In the genomic region with DNA sequence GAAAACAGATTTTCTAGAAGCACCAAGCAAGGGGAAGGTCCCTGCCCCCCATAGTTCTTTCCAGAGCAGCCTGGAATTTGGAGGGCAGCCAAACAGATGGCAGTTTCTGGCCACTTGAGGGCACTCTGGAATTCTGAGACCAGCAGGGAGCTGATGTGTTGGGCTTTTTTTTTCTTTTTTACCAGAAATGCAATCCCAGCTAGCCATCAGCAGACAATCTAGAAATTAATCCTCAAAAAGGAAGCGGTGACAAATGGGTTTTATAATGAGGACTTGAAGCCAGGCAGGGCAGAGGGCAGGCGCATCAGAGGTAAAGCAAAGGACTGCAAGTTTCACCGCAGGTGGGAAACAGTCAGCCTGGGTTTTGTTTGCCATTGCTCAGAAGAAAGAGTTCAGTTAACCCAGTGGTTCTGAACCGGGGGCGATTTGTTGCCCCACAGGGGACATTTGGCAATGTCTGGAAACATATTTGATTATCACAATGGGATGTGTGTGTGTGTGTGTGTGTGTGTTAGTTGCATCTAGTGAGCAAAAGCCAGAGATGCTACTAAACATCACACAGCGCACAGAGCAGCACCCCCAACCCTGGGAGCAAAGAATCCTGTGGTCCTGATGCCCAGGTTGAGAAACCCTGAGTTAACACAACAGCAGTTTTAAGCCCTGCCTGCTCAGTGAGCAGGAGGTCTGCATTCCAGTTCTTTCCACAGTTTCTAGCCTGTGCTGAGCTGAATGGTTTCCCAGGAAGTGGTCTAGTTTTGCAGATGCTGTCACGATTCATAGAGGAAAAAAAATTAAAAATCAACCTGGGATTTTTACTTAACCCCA, we compare ENCODE assay signal across 8 cellular contexts.
DNase-seq lines count a peak whose midpoint lies in the region; ATAC-seq and TF ChIP-seq lines count a peak whose summit lies in the region.

No MANE protein-coding gene starts in this region.

- H3K27ac ChIP-seq in liver (ENCODE audit: low read depth in 1 of 2, low read length in 2 of 2), result no peak overlapping the region

- no peaks in the 10 kb centered on the region for H3K9me3 Mint-ChIP-seq in activated naive CD8-positive, alpha-beta T cell treated with anti-CD3 and anti-CD28 coated beads, Interleukin-2, amount 50 U/mL, for 24 hours
- H3K9me3 Mint-ChIP-seq in activated naive CD8-positive, alpha-beta T cell treated with anti-CD3 and anti-CD28 coated beads for 36 hours, result no peaks in the 10 kb centered on the region

- no peak overlapping the region for H3K27ac Mint-ChIP-seq in activated naive CD8-positive, alpha-beta T cell treated with anti-CD3 and anti-CD28 coated beads, Interleukin-2, amount 50 U/mL, for 24 hours
- no peak overlapping the region for H3K27ac Mint-ChIP-seq in activated naive CD8-positive, alpha-beta T cell treated with anti-CD3 and anti-CD28 coated beads for 36 hours

- ATAC-seq in activated naive CD8-positive, alpha-beta T cell treated with anti-CD3 and anti-CD28 coated beads, Interleukin-2, amount 50 U/mL, for 24 hours, result peak; percentile 59

- peaks cover 0 to 10% (median 6%) of the 10 kb centered on the region in 4 donors for H3K4me1 ChIP-seq in liver (ENCODE audit: control insufficient read depth in 4 of 4, insufficient read depth in 4 of 4, low read length in 3 of 4)

- H3K4me3 ChIP-seq in MG63, result no peak overlapping the region
- H3K4me3 ChIP-seq in liver (ENCODE audit: low read depth in 1 of 3, low read length in 3 of 3), result no peak overlapping the region

- WGBS in liver, result 26% methylated on average over 7 of the region's 7 CpGs

- no peak overlapping the region for H3K9ac ChIP-seq in liver (ENCODE audit: low read depth in 1 of 2, low read length in 2 of 2)

- H3K27me3 Mint-ChIP-seq in activated naive CD8-positive, alpha-beta T cell treated with anti-CD3 and anti-CD28 coated beads, Interleukin-2, amount 50 U/mL, for 24 hours, result peaks cover 2% of the 10 kb centered on the region
- H3K27me3 Mint-ChIP-seq in activated naive CD8-positive, alpha-beta T cell treated with anti-CD3 and anti-CD28 coated beads for 36 hours, result no peaks in the 10 kb centered on the region

- H3K27me3 ChIP-seq in MG63 (no peaks in the 10 kb centered on the region), liver (ENCODE audit: control insufficient read depth in 4 of 4, insufficient read depth in 4 of 4, low read length in 3 of 4) (no peaks in the 10 kb centered on the region)

- DNase-seq in activated naive CD8-positive, alpha-beta T cell treated with anti-CD3 and anti-CD28 coated beads, Interleukin-2, amount 50 U/mL, for 24 hours, result peak; percentile 30
- no peak for DNase-seq in activated naive CD8-positive, alpha-beta T cell treated with anti-CD3 and anti-CD28 coated beads for 36 hours
- DNase-seq in MG63, result peak; percentile 55
- DNase-seq in SK-N-DZ (ENCODE audit: low spot score), result peak; percentile 59
- DNase-seq in dedifferentiated amniotic fluid mesenchymal stem cell (ENCODE audit: extremely low spot score), result peak; percentile 87
- peak; percentile 58 for DNase-seq in stimulated activated CD8-positive, alpha-beta memory T cell treated with anti-CD3 and anti-CD28 coated beads, Interleukin-4, amount 100 ng/mL, for 48 hours
- DNase-seq in effector CD8-positive, alpha-beta T cell (lab: John Stamatoyannopoulos, UW), result no peak

- no peak overlapping the region for H3K4me3 Mint-ChIP-seq in activated naive CD8-positive, alpha-beta T cell treated with anti-CD3 and anti-CD28 coated beads, Interleukin-2, amount 50 U/mL, for 24 hours
- H3K4me3 Mint-ChIP-seq in activated naive CD8-positive, alpha-beta T cell treated with anti-CD3 and anti-CD28 coated beads for 36 hours, result no peak overlapping the region

- TF ChIP-seq CTCF in liver (IDR thresholded peaks at IDR 0.05; ENCODE audit: low read depth, low read length, missing input control), result peak; percentile 77

- H3K9me3 ChIP-seq in MG63, result no peaks in the 10 kb centered on the region
- no peaks in the 10 kb centered on the region for H3K9me3 ChIP-seq in liver (ENCODE audit: control insufficient read depth in 4 of 4, low read length in 3 of 4)

- H3K36me3 Mint-ChIP-seq in activated naive CD8-positive, alpha-beta T cell treated with anti-CD3 and anti-CD28 coated beads, Interleukin-2, amount 50 U/mL, for 24 hours (ENCODE audit: low read depth), result no peaks in the 10 kb centered on the region
- H3K36me3 Mint-ChIP-seq in activated naive CD8-positive, alpha-beta T cell treated with anti-CD3 and anti-CD28 coated beads for 36 hours, result peaks cover 2% of the 10 kb centered on the region

- peaks cover 21% of the 10 kb centered on the region for H3K4me1 Mint-ChIP-seq in activated naive CD8-positive, alpha-beta T cell treated with anti-CD3 and anti-CD28 coated beads, Interleukin-2, amount 50 U/mL, for 24 hours
- H3K4me1 Mint-ChIP-seq in activated naive CD8-positive, alpha-beta T cell treated with anti-CD3 and anti-CD28 coated beads for 36 hours, result peaks cover 16% of the 10 kb centered on the region

- TF ChIP-seq RAD21 in liver (IDR thresholded peaks at IDR 0.05), result peak; percentile 97 to 100

- no peaks in the 10 kb centered on the region for H3K36me3 ChIP-seq in MG63
- H3K36me3 ChIP-seq in liver (ENCODE audit: control insufficient read depth in 4 of 4, insufficient read depth in 3 of 4, low read depth in 1 of 4, low read length in 3 of 4), result no peaks in the 10 kb centered on the region

TF ChIP-seq in liver, 16 proteins besides CTCF, POLR2A, EP300 and RAD21:
- TF ChIP-seq RXRA (IDR thresholded peaks at IDR 0.05) (peak; percentile 37 to 39), YY1 (IDR thresholded peaks at IDR 0.05) (peak; percentile 34), NR2F2 (IDR thresholded peaks at IDR 0.05) (no peak)

Comparison
In these comparisons a context has a peak if more than half of its experiments do, and no peak if none do; other contexts are left out.
1. DNase-seq: peak in activated naive CD8-positive, alpha-beta T cell treated with anti-CD3 and anti-CD28 coated beads, Interleukin-2, amount 50 U/mL, for 24 hours (single experiment), MG63 (single experiment), SK-N-DZ (single experiment), dedifferentiated amniotic fluid mesenchymal stem cell (single experiment) and stimulated activated CD8-positive, alpha-beta memory T cell treated with anti-CD3 and anti-CD28 coated beads, Interleukin-4, amount 100 ng/mL, for 48 hours (single experiment); none in activated naive CD8-positive, alpha-beta T cell treated with anti-CD3 and anti-CD28 coated beads for 36 hours (single experiment) and effector CD8-positive, alpha-beta T cell (single experiment).